In the genomic region with DNA sequence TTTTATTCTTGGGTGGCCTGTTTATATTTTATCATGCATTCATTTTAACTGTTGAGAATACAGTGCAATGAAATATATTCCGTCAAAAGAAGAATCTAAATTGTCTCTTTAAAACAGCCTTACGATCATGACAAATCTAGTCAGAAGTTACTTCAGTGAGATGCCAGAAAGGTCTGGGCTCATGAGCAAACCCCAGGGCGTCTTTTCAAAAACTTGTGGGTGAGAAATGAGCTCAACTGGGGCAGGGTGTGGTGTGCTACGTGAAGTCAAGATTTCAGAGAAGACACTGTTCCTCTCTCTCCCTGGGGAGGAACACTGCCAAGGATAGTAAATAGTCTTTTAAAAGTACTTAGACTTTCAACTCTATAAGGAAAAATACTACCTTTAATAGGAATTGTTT, we compare ENCODE assay signal across 12 cellular contexts. TPM values are rescaled to one million over a fixed set of nuclear protein-coding genes. Genes with fewer than 3 reads are reported as not detected.
DNase-seq lines count a peak whose midpoint lies in the region; ATAC-seq and TF ChIP-seq lines count a peak whose summit lies in the region.
"Had no signal": no experiment of that assay in that cellular context is flagged by ENCODE, and none has a peak within 500 bp of the region (broad histone marks: within the 10 kb centered on the region; RNA-seq: fewer than 3 reads in every experiment).

No MANE protein-coding gene starts in this region.

- H3K9ac ChIP-seq in GM23248 (peak overlapping the region; percentile 64), skeletal muscle satellite cell (ENCODE audit: low read depth, low read length) (peak overlapping the region; percentile 59)

- ATAC-seq in right cardiac atrium (peak; percentile 54 to 68), GM21576 (IDR thresholded peaks at IDR 0.05; ENCODE audit: unreplicated experiment) (no peak), GM21381 (IDR thresholded peaks at IDR 0.05; ENCODE audit: unreplicated experiment) (no peak)
- no peak for ATAC-seq in activated CD4-positive, CD25-positive, alpha-beta regulatory T cell treated with anti-CD3 and anti-CD28 coated beads, Interleukin-2, amount 50 U/mL, for 24 hours
- ATAC-seq: activated T-cell treated with anti-CD3 and anti-CD28 coated beads, Interleukin-2, amount 50 U/mL, for 4 hours had no signal

- H3K27me3 ChIP-seq in GM23248 (replicated peaks; ENCODE audit: insufficient read depth) (no peaks in the 10 kb centered on the region), breast epithelium (no peaks in the 10 kb centered on the region), right cardiac atrium (ENCODE audit: control insufficient read depth, insufficient read depth) (no peaks in the 10 kb centered on the region), skeletal muscle satellite cell (ENCODE audit: control insufficient read depth, insufficient read depth, low read length) (no peaks in the 10 kb centered on the region)
- H3K27me3 ChIP-seq: cardiac muscle cell had no signal

- intact Hi-C loops in breast epithelium (cut with DNase I; ENCODE audit: low total_unique reads) = no loop called here
- intact Hi-C loops in right cardiac atrium (cut with DNase I) = no loop called here

- in situ Hi-C loops in GM23248 (cut with MboI) = no loop called here

- 0 out of 2 replicates have a peak overlapping the region, but pooled peaks have one; percentile 10 for H3K4me3 ChIP-seq in GM23248
- H3K4me3 ChIP-seq in breast epithelium = no peak overlapping the region
- H3K4me3 ChIP-seq in right cardiac atrium (ENCODE audit: low read length) = no peak overlapping the region
- no peak overlapping the region for H3K4me3 ChIP-seq in skeletal muscle satellite cell (ENCODE audit: low read length)
- H3K4me3 ChIP-seq: cardiac muscle cell had no signal

- TF ChIP-seq CTCF in breast epithelium (IDR thresholded peaks at IDR 0.05) = no peak

- H2AFZ ChIP-seq in GM23248 = 0 out of 2 replicates have a peak overlapping the region, but pooled peaks have one; percentile 11

- peak overlapping the region; percentile 60 for H3K4me2 ChIP-seq in GM23248 (ENCODE audit: unreplicated experiment)
- peak overlapping the region; percentile 40 for H3K4me2 ChIP-seq in skeletal muscle satellite cell (ENCODE audit: low read length)

- 0 to 3% methylated on average over 4 of the region's 4 CpGs for WGBS in GM23248 (ENCODE audit: low coverage in 1 of 2, low lambda C conversion rate in 2 of 2, missing lambda C conversion rate in 2 of 2), 2 experiments
- WGBS in right cardiac atrium = 56% methylated on average over 4 of the region's 4 CpGs

- DNase-seq in GM23248 (peak; percentile 96), breast epithelium (ENCODE audit: low spot score in 2 of 2) (peak in 1 of 2 donors; percentile 57), right cardiac atrium (peak in 2 of 3 donors; percentile 37 to 67)
- DNase-seq in stimulated activated CD4-positive, alpha-beta T cell treated with anti-CD3 and anti-CD28 coated beads, Interleukin-15, amount 100 ng/mL, for 24 hours = no peak
- DNase-seq: activated T-cell treated with anti-CD3 and anti-CD28 coated beads, Interleukin-2, amount 50 U/mL, for 4 hours; NCI-H1436; T-helper 9 cell had no signal

- H3K4me1 ChIP-seq in GM23248 (ENCODE audit: insufficient read depth) (peaks cover 37% of the 10 kb centered on the region), breast epithelium (no peaks in the 10 kb centered on the region), right cardiac atrium (ENCODE audit: control insufficient read depth, insufficient read depth, low read length) (no peaks in the 10 kb centered on the region), skeletal muscle satellite cell (ENCODE audit: control insufficient read depth, insufficient read depth, low read length) (peaks cover 14% of the 10 kb centered on the region)

- no peaks in the 10 kb centered on the region for H3K9me2 ChIP-seq in GM23248 (ENCODE audit: insufficient read depth)

- TF ChIP-seq POLR2A in breast epithelium (IDR thresholded peaks at IDR 0.05) = no peak

- no peaks in the 10 kb centered on the region for H3K9me3 ChIP-seq in GM23248 (ENCODE audit: low read depth)
- H3K9me3 ChIP-seq in breast epithelium = peaks cover 0 to 3% of the 10 kb centered on the region in 2 donors
- no peaks in the 10 kb centered on the region for H3K9me3 ChIP-seq in right cardiac atrium (ENCODE audit: control insufficient read depth, low read length)
- H3K9me3 ChIP-seq in skeletal muscle satellite cell (replicated peaks; ENCODE audit: low read length) = no peaks in the 10 kb centered on the region

- H3K79me2 ChIP-seq in GM23248 (ENCODE audit: insufficient read depth) = no peaks in the 10 kb centered on the region; the same call in 1 of the 2 replicates

- H3F3A ChIP-seq in GM23248 (ENCODE audit: insufficient read depth) = peaks cover 26% of the 10 kb centered on the region

- no peaks in the 10 kb centered on the region for H4K20me1 ChIP-seq in GM23248 (ENCODE audit: insufficient read depth)

- H3K36me3 ChIP-seq in GM23248 (ENCODE audit: low read depth) (no peaks in the 10 kb centered on the region), breast epithelium (no peaks in the 10 kb centered on the region), skeletal muscle satellite cell (ENCODE audit: insufficient read depth, low read length) (no peaks in the 10 kb centered on the region)
- H3K36me3 ChIP-seq: cardiac muscle cell had no signal

- H3K27ac ChIP-seq in GM23248 (peak overlapping the region; percentile 84), breast epithelium (peak overlapping the region; percentile 69 to 83), right cardiac atrium (ENCODE audit: low read length) (no peak overlapping the region)
- H3K27ac ChIP-seq: cardiac muscle cell had no signal

RNA-seq across cellular contexts. Expression of a gene that starts 13.4 kb away (rescaled TPM):
- total RNA-seq in GM23248 (2014; rRNA removed; shearing (Covaris generic)) = 406 and 457 TPM in 2 replicates
- polyA plus RNA-seq in GM23248 (2016; fragmentation: Nextera tagmentation; extraction: Ambion mirVana) (524 and 534 TPM in 2 replicates), right cardiac atrium (32.7 TPM)
- total RNA-seq in breast epithelium (100 to 1,000 TPM; 123 to 190 (median 128) TPM), right cardiac atrium (10 to 100 TPM; 23.9 to 51.4 (median 30.1) TPM)
- 213 and 247 TPM in 2 replicates for total RNA-seq in skeletal muscle satellite cell (2012; rRNA removed)

RNA-seq across cellular contexts. Expression of a gene that starts 50.6 kb away (rescaled TPM):
- 60.6 and 60.8 TPM in 2 replicates for total RNA-seq in GM23248 (2014; rRNA removed; shearing (Covaris generic))
- 20.1 and 21.3 TPM in 2 replicates for polyA plus RNA-seq in GM23248 (2016; fragmentation: Nextera tagmentation; extraction: Ambion mirVana)
- 10 to 100 TPM; 44.9 to 68.9 (median 63.8) TPM for total RNA-seq in breast epithelium
- 10 to 100 TPM; 23.9 to 26.3 (median 25.3) TPM for total RNA-seq in right cardiac atrium
- polyA plus RNA-seq in right cardiac atrium = 8.4 TPM
- 62.9 and 71.5 TPM in 2 replicates for total RNA-seq in skeletal muscle satellite cell (2012; rRNA removed)

Comparison
In these comparisons a context has a peak if more than half of its experiments do, and no peak if none do; other contexts are left out.
1. ATAC-seq: peak in right cardiac atrium (2 of 2); none in activated CD4-positive, CD25-positive, alpha-beta regulatory T cell treated with anti-CD3 and anti-CD28 coated beads, Interleukin-2, amount 50 U/mL, for 24 hours (0 of 2), GM21576 (single experiment) and GM21381 (single experiment).